16 cellular contexts compared by ENCODE assay signal in the genomic region with DNA sequence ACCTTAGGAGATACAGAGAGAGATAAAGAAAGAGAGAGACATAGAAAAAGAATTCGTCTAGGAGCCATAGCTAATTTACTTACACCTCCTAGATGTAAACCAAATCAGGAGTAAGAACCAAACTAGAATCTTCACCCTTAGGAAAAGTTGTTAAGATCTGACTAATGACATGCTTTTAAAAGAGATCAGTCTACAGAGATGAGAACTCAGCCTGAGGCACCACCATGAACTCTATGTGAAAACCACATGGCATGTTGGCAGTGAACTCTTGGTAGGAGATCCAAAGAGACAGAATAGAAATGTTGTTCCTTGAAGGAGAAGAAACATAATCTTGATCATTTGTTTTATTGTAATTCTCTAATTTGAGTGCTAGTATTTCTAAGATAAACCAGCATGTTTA.
DNase-seq lines count a peak whose midpoint lies in the region; ATAC-seq lines count a peak whose summit lies in the region.
"Had no signal": no experiment of that assay in that cellular context is flagged by ENCODE, and none has a peak within 500 bp of the region (broad histone marks: within the 10 kb centered on the region; RNA-seq: fewer than 3 reads in every experiment).

No MANE protein-coding gene starts in this region.

- no peak overlapping the region for H3K18ac ChIP-seq in trophoblast cell (ENCODE audit: low read length)

- H3K9me3 ChIP-seq in GM23248 (ENCODE audit: low read depth) (no peaks in the 10 kb centered on the region), trophoblast cell (ENCODE audit: insufficient read depth, low read depth, low read length) (no peaks in the 10 kb centered on the region)
- H3K9me3 ChIP-seq: A549, BE2C had no signal

- H3K23ac ChIP-seq in trophoblast cell (ENCODE audit: low read length) = no peak overlapping the region

- 42 to 50% methylated on average over 1 of the region's 1 CpG for WGBS in GM23248 (ENCODE audit: low coverage in 1 of 2, low lambda C conversion rate in 2 of 2, missing lambda C conversion rate in 2 of 2), 2 experiments
- no CpG with 5 or more reads among the region's 1 CpG for WGBS in trophoblast cell (ENCODE audit: extremely low coverage, insufficient coverage, insufficient read length)

- H3K79me2 ChIP-seq in GM23248 (ENCODE audit: insufficient read depth) (no peaks in the 10 kb centered on the region), trophoblast cell (ENCODE audit: control insufficient read depth, insufficient read depth, low read length, poor library complexity) (no peaks in the 10 kb centered on the region)

- H3K27ac Mint-ChIP-seq in activated T-helper 17 cell treated with anti-CD3 and anti-CD28 coated beads, Interleukin-2, amount 50 U/mL, for 72 hours = peak overlapping the region; percentile 14
- no peak overlapping the region for H3K27ac Mint-ChIP-seq in activated CD8-positive, alpha-beta memory T cell treated with anti-CD3 and anti-CD28 coated beads, Interleukin-2, amount 10 ng/mL, durations not matched to agents 7 days and 5 days
- H3K27ac Mint-ChIP-seq: CD4-positive, alpha-beta memory T cell had no signal

- no peaks in the 10 kb centered on the region for H3K4me1 Mint-ChIP-seq in activated T-helper 17 cell treated with anti-CD3 and anti-CD28 coated beads, Interleukin-2, amount 50 U/mL, for 72 hours
- H3K4me1 Mint-ChIP-seq in activated CD8-positive, alpha-beta memory T cell treated with anti-CD3 and anti-CD28 coated beads, Interleukin-2, amount 10 ng/mL, durations not matched to agents 7 days and 5 days = peaks cover 6% of the 10 kb centered on the region
- H3K4me1 Mint-ChIP-seq: CD4-positive, alpha-beta memory T cell had no signal

- H2BK120ac ChIP-seq in trophoblast cell (ENCODE audit: insufficient read depth, low read length, poor library complexity) = no peak overlapping the region

- no peak overlapping the region for H3K4ac ChIP-seq in trophoblast cell (ENCODE audit: low read depth, low read length)

- H3K9me3 Mint-ChIP-seq in activated T-helper 17 cell treated with anti-CD3 and anti-CD28 coated beads, Interleukin-2, amount 50 U/mL, for 72 hours = peaks cover 4% of the 10 kb centered on the region
- H3K9me3 Mint-ChIP-seq in activated CD8-positive, alpha-beta memory T cell treated with anti-CD3 and anti-CD28 coated beads, Interleukin-2, amount 10 ng/mL, durations not matched to agents 7 days and 5 days (ENCODE audit: low read depth) = peaks cover 3% of the 10 kb centered on the region

- H3K4me3 Mint-ChIP-seq in activated T-helper 17 cell treated with anti-CD3 and anti-CD28 coated beads, Interleukin-2, amount 50 U/mL, for 72 hours = no peak overlapping the region
- no peak overlapping the region for H3K4me3 Mint-ChIP-seq in activated CD8-positive, alpha-beta memory T cell treated with anti-CD3 and anti-CD28 coated beads, Interleukin-2, amount 10 ng/mL, durations not matched to agents 7 days and 5 days
- H3K4me3 Mint-ChIP-seq: CD4-positive, alpha-beta memory T cell had no signal

- no peak overlapping the region for H2AK5ac ChIP-seq in trophoblast cell (ENCODE audit: low read length)

- H4K91ac ChIP-seq in trophoblast cell (ENCODE audit: low read depth, low read length) = no peak overlapping the region

- H3K36me3 ChIP-seq in GM23248 (ENCODE audit: low read depth) = no peaks in the 10 kb centered on the region
- H3K36me3 ChIP-seq in trophoblast cell (ENCODE audit: control insufficient read depth in 1 of 2, insufficient read depth in 2 of 2, low read length in 2 of 2) = no peaks in the 10 kb centered on the region
- H3K36me3 ChIP-seq: BE2C had no signal

- no peak overlapping the region for H4K8ac ChIP-seq in trophoblast cell (ENCODE audit: low read depth, low read length)

- H3K27me3 ChIP-seq in GM23248 (replicated peaks; ENCODE audit: insufficient read depth) (no peaks in the 10 kb centered on the region), trophoblast cell (ENCODE audit: insufficient read depth, low read length) (no peaks in the 10 kb centered on the region)
- H3K27me3 ChIP-seq: BE2C had no signal

- peak; percentile 67 for DNase-seq in EH (ENCODE audit: low read depth)
- peak; percentile 44 for DNase-seq in GM23248
- DNase-seq in trophoblast cell = peak; percentile 86 to 91
- no peak for DNase-seq in sciatic nerve (ENCODE audit: low spot score)
- no peak for DNase-seq in activated CD8-positive, alpha-beta memory T cell treated with anti-CD3 and anti-CD28 coated beads, Interleukin-2, amount 10 ng/mL, durations not matched to agents 7 days and 5 days
- DNase-seq: BE2C; CD4-positive, alpha-beta memory T cell; DMS153; DMS79 treated with DMSO at 0.1 percent for 48 hours; GF-D8 had no signal

- H3K27me3 Mint-ChIP-seq in activated T-helper 17 cell treated with anti-CD3 and anti-CD28 coated beads, Interleukin-2, amount 50 U/mL, for 72 hours = no peaks in the 10 kb centered on the region
- no peaks in the 10 kb centered on the region for H3K27me3 Mint-ChIP-seq in activated CD8-positive, alpha-beta memory T cell treated with anti-CD3 and anti-CD28 coated beads, Interleukin-2, amount 10 ng/mL, durations not matched to agents 7 days and 5 days
- H3K27me3 Mint-ChIP-seq: CD4-positive, alpha-beta memory T cell had no signal

- ATAC-seq in activated T-helper 17 cell treated with anti-CD3 and anti-CD28 coated beads, Interleukin-2, amount 50 U/mL, for 72 hours (replicated peaks) = peak; percentile 60
- ATAC-seq in sciatic nerve (no peak), HG03571 (IDR thresholded peaks at IDR 0.05; ENCODE audit: unreplicated experiment) (no peak)
- ATAC-seq in activated CD8-positive, alpha-beta memory T cell treated with anti-CD3 and anti-CD28 coated beads, Interleukin-2, amount 10 ng/mL, durations not matched to agents 7 days and 5 days = no peak
- ATAC-seq: A549, HCT116, HepG2 had no signal

- H4K20me1 ChIP-seq in GM23248 (ENCODE audit: insufficient read depth) = no peaks in the 10 kb centered on the region

- no peaks in the 10 kb centered on the region for H3K9me2 ChIP-seq in GM23248 (ENCODE audit: insufficient read depth)

- intact Hi-C loops in sciatic nerve (cut with DNase I) = no loop called here

- H3K4me1 ChIP-seq in GM23248 (ENCODE audit: insufficient read depth) (peaks cover 6% of the 10 kb centered on the region; the same call in 1 of the 2 replicates), trophoblast cell (ENCODE audit: control insufficient read depth in 1 of 2, insufficient read depth in 2 of 2, low read length in 2 of 2) (no peaks in the 10 kb centered on the region)
- H3K4me1 ChIP-seq: BE2C had no signal

- CTCF ChIA-PET in activated CD8-positive, alpha-beta memory T cell treated with anti-CD3 and anti-CD28 coated beads, Interleukin-2, amount 10 ng/mL, durations not matched to agents 7 days and 5 days (lab: Charles Lee) = interaction anchor here (1.3 kb wide), 1 partner anchor 11 kb away, joined by 3 read pairs; no protein-coding TSS in a partner anchor

- H3K4me3 ChIP-seq in GM23248 (no peak overlapping the region), trophoblast cell (ENCODE audit: low read depth, low read length) (no peak overlapping the region)
- H3K4me3 ChIP-seq: A549 had no signal

- no peaks in the 10 kb centered on the region for H3K36me3 Mint-ChIP-seq in activated T-helper 17 cell treated with anti-CD3 and anti-CD28 coated beads, Interleukin-2, amount 50 U/mL, for 72 hours (ENCODE audit: low read depth)
- peaks cover 4% of the 10 kb centered on the region for H3K36me3 Mint-ChIP-seq in activated CD8-positive, alpha-beta memory T cell treated with anti-CD3 and anti-CD28 coated beads, Interleukin-2, amount 10 ng/mL, durations not matched to agents 7 days and 5 days
- H3K36me3 Mint-ChIP-seq: CD4-positive, alpha-beta memory T cell had no signal

- H3K27ac ChIP-seq in GM23248 (no peak overlapping the region), trophoblast cell (ENCODE audit: low read depth, low read length) (no peak overlapping the region)
- H3K27ac ChIP-seq: A549, C4-2B had no signal

- H3K9ac ChIP-seq in GM23248 = no peak overlapping the region
- no peak overlapping the region for H3K9ac ChIP-seq in trophoblast cell (ENCODE audit: low read length)

- H2AFZ ChIP-seq in GM23248 (0 out of 2 replicates have a peak overlapping the region, but pooled peaks have one; percentile 22), trophoblast cell (ENCODE audit: insufficient read depth, low read length, poor library complexity) (no peak overlapping the region)

- no peak overlapping the region for H3K4me2 ChIP-seq in GM23248 (ENCODE audit: unreplicated experiment)
- no peak overlapping the region for H3K4me2 ChIP-seq in trophoblast cell (ENCODE audit: low read length)
- H3K4me2 ChIP-seq: A549 had no signal

- H3K79me1 ChIP-seq in trophoblast cell (ENCODE audit: low read length) = no peaks in the 10 kb centered on the region

- H4K12ac ChIP-seq in trophoblast cell (ENCODE audit: low read depth, low read length) = no peak overlapping the region

- H2BK5ac ChIP-seq in trophoblast cell (ENCODE audit: low read depth, low read length, poor library complexity) = no peak overlapping the region

- no peak overlapping the region for H3K14ac ChIP-seq in trophoblast cell (ENCODE audit: low read length)

- in situ Hi-C loops in GM23248 (cut with MboI) = no loop called here

- H2BK12ac ChIP-seq in trophoblast cell (ENCODE audit: low read length) = no peak overlapping the region

- peaks cover 8% of the 10 kb centered on the region for H3F3A ChIP-seq in GM23248 (ENCODE audit: insufficient read depth)

Comparison
In these comparisons a context has a peak if more than half of its experiments do, and no peak if none do; other contexts are left out.
1. DNase-seq: peak in EH (single experiment), GM23248 (single experiment) and trophoblast cell (2 of 2); none in sciatic nerve (single experiment) and activated CD8-positive, alpha-beta memory T cell treated with anti-CD3 and anti-CD28 coated beads, Interleukin-2, amount 10 ng/mL, durations not matched to agents 7 days and 5 days (single experiment).